In the genomic region with DNA sequence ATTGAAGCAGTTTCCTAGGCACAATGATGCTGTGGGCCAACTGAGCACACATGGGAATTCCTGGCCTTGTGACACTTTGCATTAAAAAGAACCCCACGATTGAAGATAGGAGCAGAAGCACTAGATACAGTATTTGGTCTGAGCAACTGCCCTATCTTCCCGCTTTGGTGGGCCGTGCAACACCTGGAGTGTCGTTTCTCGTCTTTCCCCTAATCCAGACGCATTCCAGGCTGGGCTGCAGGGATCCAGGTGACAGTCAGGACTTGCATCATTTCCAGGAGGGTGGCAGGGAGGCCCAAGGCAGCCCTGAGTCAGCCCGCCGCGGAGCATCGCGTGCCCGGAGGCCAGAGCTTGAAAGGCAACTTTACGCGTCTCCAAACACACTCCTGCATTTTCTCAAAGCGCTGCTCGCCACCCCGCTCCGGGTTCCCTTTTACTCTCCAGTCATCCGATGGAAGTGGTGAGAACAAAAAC, we compare ENCODE assay signal across 8 cellular contexts. TPM values are rescaled to one million over a fixed set of nuclear protein-coding genes. Genes with fewer than 3 reads are reported as not detected.
DNase-seq lines count a peak whose midpoint lies in the region; ATAC-seq and TF ChIP-seq lines count a peak whose summit lies in the region.

No MANE protein-coding gene starts in this region.

- no peak overlapping the region for H3K9ac ChIP-seq in subcutaneous abdominal adipose tissue (ENCODE audit: low read length in 5 of 5)

- H3K9me3 Mint-ChIP-seq in activated T-helper 2 cell treated with anti-CD3 and anti-CD28 coated beads, Interferon-gamma antibody, Interleukin-2, Interleukin-4, amounts not matched to agents 10 μg/mL and 5 μg/mL and 100 μg/mL, durations not matched to agents 14 hours and 24 hours and 36 hours = no peaks in the 10 kb centered on the region

- H3K4me3 Mint-ChIP-seq in activated T-helper 2 cell treated with anti-CD3 and anti-CD28 coated beads, Interferon-gamma antibody, Interleukin-2, Interleukin-4, amounts not matched to agents 10 μg/mL and 5 μg/mL and 100 μg/mL, durations not matched to agents 14 hours and 24 hours and 36 hours (ENCODE audit: low read depth) = peak overlapping the region; percentile 98

- peaks cover 0 to 26% (median 19%) of the 10 kb centered on the region in 5 donors for H3K27me3 ChIP-seq in subcutaneous abdominal adipose tissue (ENCODE audit: control insufficient read depth in 5 of 5, insufficient read depth in 4 of 5, low read length in 5 of 5)

- H3K36me3 ChIP-seq in subcutaneous abdominal adipose tissue (ENCODE audit: control insufficient read depth in 5 of 5, insufficient read depth in 5 of 5, low read length in 5 of 5) = no peaks in the 10 kb centered on the region

- H3K4me3 ChIP-seq in subcutaneous abdominal adipose tissue (ENCODE audit: low read depth in 1 of 5, low read length in 5 of 5) = peak overlapping the region; percentile 35 to 67 (median 64)

- peaks cover 2% of the 10 kb centered on the region for H3K27me3 Mint-ChIP-seq in activated T-helper 2 cell treated with anti-CD3 and anti-CD28 coated beads, Interferon-gamma antibody, Interleukin-2, Interleukin-4, amounts not matched to agents 10 μg/mL and 5 μg/mL and 100 μg/mL, durations not matched to agents 14 hours and 24 hours and 36 hours (ENCODE audit: low read depth)

- H3K27ac Mint-ChIP-seq in activated T-helper 2 cell treated with anti-CD3 and anti-CD28 coated beads, Interferon-gamma antibody, Interleukin-2, Interleukin-4, amounts not matched to agents 10 μg/mL and 5 μg/mL and 100 μg/mL, durations not matched to agents 14 hours and 24 hours and 36 hours = peak overlapping the region; percentile 95

- no peak for TF ChIP-seq EP300 in Ishikawa (IDR thresholded peaks at IDR 0.05; ENCODE audit: borderline replicate concordance)

- intact Hi-C loops in activated T-helper 2 cell treated with anti-CD3 and anti-CD28 coated beads, Interferon-gamma antibody, Interleukin-2, Interleukin-4, amounts not matched to agents 10 μg/mL and 5 μg/mL and 100 μg/mL, durations not matched to agents 14 hours and 24 hours and 36 hours (cut with micrococcal nuclease) = loop anchor here (2.0 to 5.0 kb wide), 3 partner anchors 272 to 617 kb away; a partner anchor contains a TSS

- ATAC-seq in GM19023 (IDR thresholded peaks at IDR 0.05; ENCODE audit: unreplicated experiment) = no peak

- peaks cover 51% of the 10 kb centered on the region for H3K4me1 Mint-ChIP-seq in activated T-helper 2 cell treated with anti-CD3 and anti-CD28 coated beads, Interferon-gamma antibody, Interleukin-2, Interleukin-4, amounts not matched to agents 10 μg/mL and 5 μg/mL and 100 μg/mL, durations not matched to agents 14 hours and 24 hours and 36 hours (ENCODE audit: low read depth)

- H3K9me3 ChIP-seq in subcutaneous abdominal adipose tissue (ENCODE audit: control insufficient read depth in 5 of 5, low read length in 5 of 5) = no peaks in the 10 kb centered on the region

- H3K4me1 ChIP-seq in subcutaneous abdominal adipose tissue (ENCODE audit: control insufficient read depth in 5 of 5, insufficient read depth in 5 of 5, low read length in 5 of 5) = peaks cover 8 to 56% (median 47%) of the 10 kb centered on the region in 5 donors

- peak; percentile 86 for DNase-seq in Daoy (ENCODE audit: low read depth)
- no peak for DNase-seq in activated T-helper 2 cell treated with anti-CD3 and anti-CD28 coated beads, Interferon-gamma antibody, Interleukin-2, Interleukin-4, amounts not matched to agents 10 μg/mL and 5 μg/mL and 100 μg/mL, durations not matched to agents 14 hours and 24 hours and 36 hours (ENCODE audit: low spot score)
- peak; percentile 83 for DNase-seq in hepatic stellate cell (ENCODE audit: low spot score)
- DNase-seq in T-helper 9 cell = no peak
- no peak for DNase-seq in NCI-H1436 (lab: John Stamatoyannopoulos, UW)

- no peak for TF ChIP-seq RAD21 in Ishikawa (IDR thresholded peaks at IDR 0.05; ENCODE audit: low read depth)

- peaks cover 38% of the 10 kb centered on the region for H3K36me3 Mint-ChIP-seq in activated T-helper 2 cell treated with anti-CD3 and anti-CD28 coated beads, Interferon-gamma antibody, Interleukin-2, Interleukin-4, amounts not matched to agents 10 μg/mL and 5 μg/mL and 100 μg/mL, durations not matched to agents 14 hours and 24 hours and 36 hours (ENCODE audit: low read depth)

- H3K27ac ChIP-seq in subcutaneous abdominal adipose tissue (ENCODE audit: low read depth, low read length) = no peak overlapping the region

TF ChIP-seq in Ishikawa, 13 proteins besides CTCF, POLR2A, EP300 and RAD21:
- TF ChIP-seq TEAD4 (IDR thresholded peaks at IDR 0.05) = peak; percentile 47; the same call in 1 of the 2 replicates
- no peak for TF ChIP-seq TAF1 (IDR thresholded peaks at IDR 0.05; ENCODE audit: low read depth)
- TF ChIP-seq, protein P1, sequence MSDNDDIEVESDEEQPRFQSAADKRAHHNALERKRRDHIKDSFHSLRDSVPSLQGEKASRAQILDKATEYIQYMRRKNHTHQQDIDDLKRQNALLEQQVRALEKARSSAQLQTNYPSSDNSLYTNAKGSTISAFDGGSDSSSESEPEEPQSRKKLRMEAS (IDR thresholded peaks at IDR 0.05) = peak; percentile 63; the same call in 1 of the 2 replicates
- TF ChIP-seq CEBPB (IDR thresholded peaks at IDR 0.05) = peak; percentile 34; the same call in 1 of the 2 replicates
- no peak for TF ChIP-seq TCF12 (IDR thresholded peaks at IDR 0.05; ENCODE audit: low read depth)
- TF ChIP-seq, protein P2, sequence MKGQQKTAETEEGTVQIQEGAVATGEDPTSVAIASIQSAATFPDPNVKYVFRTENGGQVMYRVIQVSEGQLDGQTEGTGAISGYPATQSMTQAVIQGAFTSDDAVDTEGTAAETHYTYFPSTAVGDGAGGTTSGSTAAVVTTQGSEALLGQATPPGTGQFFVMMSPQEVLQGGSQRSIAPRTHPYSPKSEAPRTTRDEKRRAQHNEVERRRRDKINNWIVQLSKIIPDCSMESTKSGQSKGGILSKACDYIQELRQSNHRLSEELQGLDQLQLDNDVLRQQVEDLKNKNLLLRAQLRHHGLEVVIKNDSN (IDR thresholded peaks at IDR 0.05) = no peak
- TF ChIP-seq, protein P3, sequence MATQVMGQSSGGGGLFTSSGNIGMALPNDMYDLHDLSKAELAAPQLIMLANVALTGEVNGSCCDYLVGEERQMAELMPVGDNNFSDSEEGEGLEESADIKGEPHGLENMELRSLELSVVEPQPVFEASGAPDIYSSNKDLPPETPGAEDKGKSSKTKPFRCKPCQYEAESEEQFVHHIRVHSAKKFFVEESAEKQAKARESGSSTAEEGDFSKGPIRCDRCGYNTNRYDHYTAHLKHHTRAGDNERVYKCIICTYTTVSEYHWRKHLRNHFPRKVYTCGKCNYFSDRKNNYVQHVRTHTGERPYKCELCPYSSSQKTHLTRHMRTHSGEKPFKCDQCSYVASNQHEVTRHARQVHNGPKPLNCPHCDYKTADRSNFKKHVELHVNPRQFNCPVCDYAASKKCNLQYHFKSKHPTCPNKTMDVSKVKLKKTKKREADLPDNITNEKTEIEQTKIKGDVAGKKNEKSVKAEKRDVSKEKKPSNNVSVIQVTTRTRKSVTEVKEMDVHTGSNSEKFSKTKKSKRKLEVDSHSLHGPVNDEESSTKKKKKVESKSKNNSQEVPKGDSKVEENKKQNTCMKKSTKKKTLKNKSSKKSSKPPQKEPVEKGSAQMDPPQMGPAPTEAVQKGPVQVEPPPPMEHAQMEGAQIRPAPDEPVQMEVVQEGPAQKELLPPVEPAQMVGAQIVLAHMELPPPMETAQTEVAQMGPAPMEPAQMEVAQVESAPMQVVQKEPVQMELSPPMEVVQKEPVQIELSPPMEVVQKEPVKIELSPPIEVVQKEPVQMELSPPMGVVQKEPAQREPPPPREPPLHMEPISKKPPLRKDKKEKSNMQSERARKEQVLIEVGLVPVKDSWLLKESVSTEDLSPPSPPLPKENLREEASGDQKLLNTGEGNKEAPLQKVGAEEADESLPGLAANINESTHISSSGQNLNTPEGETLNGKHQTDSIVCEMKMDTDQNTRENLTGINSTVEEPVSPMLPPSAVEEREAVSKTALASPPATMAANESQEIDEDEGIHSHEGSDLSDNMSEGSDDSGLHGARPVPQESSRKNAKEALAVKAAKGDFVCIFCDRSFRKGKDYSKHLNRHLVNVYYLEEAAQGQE (IDR thresholded peaks at IDR 0.05; ENCODE audit: low read depth) = no peak
- no peak for TF ChIP-seq CREB1 (IDR thresholded peaks at IDR 0.05; ENCODE audit: low read depth)
- no peak for TF ChIP-seq FOXM1 (IDR thresholded peaks at IDR 0.05; ENCODE audit: borderline replicate concordance, low read depth)
- TF ChIP-seq YY1 (IDR thresholded peaks at IDR 0.05; ENCODE audit: low read depth) = no peak
- TF ChIP-seq ZBTB7A (IDR thresholded peaks at IDR 0.05; ENCODE audit: low read depth) = no peak
- TF ChIP-seq NFIC (IDR thresholded peaks at IDR 0.05) = no peak
- TF ChIP-seq EGR1 (IDR thresholded peaks at IDR 0.05) = no peak

RNA-seq across cellular contexts. Expression of a gene that starts 0.7 kb away (rescaled TPM):
- total RNA-seq in Daoy (2014; rRNA removed; shearing (Covaris generic)) = 144 and 149 TPM in 2 replicates
- 21.4 and 22.8 TPM in 2 replicates for total RNA-seq in activated T-helper 2 cell treated with anti-CD3 and anti-CD28 coated beads, Interferon-gamma antibody, Interleukin-2, Interleukin-4, amounts not matched to agents 10 μg/mL and 5 μg/mL and 100 μg/mL, durations not matched to agents 14 hours and 24 hours and 36 hours

Comparison
In these comparisons a context has a peak if more than half of its experiments do, and no peak if none do; other contexts are left out.
1. DNase-seq: peak in Daoy (single experiment) and hepatic stellate cell (single experiment); none in activated T-helper 2 cell treated with anti-CD3 and anti-CD28 coated beads, Interferon-gamma antibody, Interleukin-2, Interleukin-4, amounts not matched to agents 10 μg/mL and 5 μg/mL and 100 μg/mL, durations not matched to agents 14 hours and 24 hours and 36 hours (single experiment), T-helper 9 cell (single experiment) and NCI-H1436 (single experiment).